Comparison of ENCODE assay signal across 40 cellular contexts in the genomic region with DNA sequence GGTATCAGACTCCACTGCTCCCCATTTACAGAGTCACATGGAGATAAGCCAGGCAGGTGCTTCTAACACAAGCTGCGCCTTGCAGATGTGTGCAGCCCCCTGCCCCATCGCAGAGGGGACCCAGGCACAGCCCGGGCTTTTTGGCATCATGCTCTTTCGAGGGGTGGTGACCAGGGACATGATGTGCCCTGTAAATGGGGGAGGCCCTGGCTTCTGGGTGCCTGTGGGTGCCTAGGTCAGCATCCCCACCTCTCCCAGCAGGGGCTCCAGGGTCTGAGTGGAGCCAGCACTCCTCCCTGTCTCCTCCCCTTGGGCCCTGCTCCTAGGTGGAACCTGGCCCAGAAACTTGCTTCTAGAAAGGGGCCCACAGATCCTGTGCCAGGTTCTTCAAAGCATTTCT. TPM values are rescaled to one million over a fixed set of nuclear protein-coding genes. Genes with fewer than 3 reads are reported as not detected.
"Had no signal": no experiment of that assay in that cellular context is flagged by ENCODE, and none has a peak within 500 bp of the region (broad histone marks: within the 10 kb centered on the region; RNA-seq: fewer than 3 reads in every experiment).

No MANE protein-coding gene starts in this region.

- H3K27me3 ChIP-seq: brain microvascular endothelial cell had no signal

- H3K4me1 Mint-ChIP-seq: activated CD8-positive, alpha-beta memory T cell treated with anti-CD3 and anti-CD28 coated beads, Interleukin-2, amount 10 ng/mL, durations not matched to agents 7 days and 5 days had no signal

- H3K36me3 ChIP-seq: brain microvascular endothelial cell had no signal

- H3K4me3 Mint-ChIP-seq: activated B cell treated with CpG ODN at 0.5 μM for 24 hours; activated CD4-positive, alpha-beta memory T cell treated with anti-CD3 and anti-CD28 coated beads, Interleukin-2, amount 10 ng/mL, durations not matched to agents 7 days and 5 days; activated CD8-positive, alpha-beta memory T cell treated with anti-CD3 and anti-CD28 coated beads, Interleukin-2, amount 10 ng/mL, durations not matched to agents 7 days and 5 days; activated T-cell treated with anti-CD3 and anti-CD28 coated beads, Interleukin-2, amount 50 U/mL, for 24 hours had no signal

- H3K27ac Mint-ChIP-seq: activated B cell treated with CpG ODN at 0.5 μM for 24 hours; activated CD4-positive, alpha-beta memory T cell treated with anti-CD3 and anti-CD28 coated beads, Interleukin-2, amount 10 ng/mL, durations not matched to agents 7 days and 5 days; activated CD8-positive, alpha-beta memory T cell treated with anti-CD3 and anti-CD28 coated beads, Interleukin-2, amount 10 ng/mL, durations not matched to agents 7 days and 5 days; activated naive CD4-positive, alpha-beta T cell treated with anti-CD3 and anti-CD28 coated beads, Interleukin-2, amount 50 U/mL, for 72 hours; activated T-cell treated with anti-CD3 and anti-CD28 coated beads, Interleukin-2, amount 50 U/mL, for 24 hours; activated T-helper 2 cell treated with anti-CD3 and anti-CD28 coated beads, Interferon-gamma antibody, Interleukin-2, Interleukin-4, amounts not matched to agents 10 μg/mL and 5 μg/mL and 100 μg/mL, durations not matched to agents 14 hours and 24 hours and 36 hours had no signal

- ATAC-seq: activated CD8-positive, alpha-beta memory T cell treated with anti-CD3 and anti-CD28 coated beads, Interleukin-2, amount 10 ng/mL, durations not matched to agents 7 days and 5 days; activated naive CD4-positive, alpha-beta T cell treated with anti-CD3 and anti-CD28 coated beads, Interleukin-2, amount 50 U/mL, for 72 hours; Right ventricle myocardium inferior had no signal

- DNase-seq: activated B cell treated with CpG ODN at 0.5 μM for 24 hours; activated CD4-positive, alpha-beta memory T cell treated with anti-CD3 and anti-CD28 coated beads, Interleukin-2, amount 10 ng/mL, durations not matched to agents 7 days and 5 days; activated CD4-positive, alpha-beta T cell treated with anti-CD3 and anti-CD28 coated beads for 1 hour; activated CD4-positive, alpha-beta T cell treated with anti-CD3 and anti-CD28 coated beads for 48 hours; activated CD8-positive, alpha-beta memory T cell treated with anti-CD3 and anti-CD28 coated beads for 24 hours; activated CD8-positive, alpha-beta memory T cell treated with anti-CD3 and anti-CD28 coated beads, Interleukin-2, amount 10 ng/mL, durations not matched to agents 7 days and 5 days; activated gamma-delta T cell; activated naive CD4-positive, alpha-beta T cell treated with Interleukin-2 at 50 U/mL for 16 hours; activated T-cell treated with anti-CD3 and anti-CD28 coated beads, Interleukin-2, amount 50 U/mL, for 24 hours; amniotic stem cell; aorta; brain microvascular endothelial cell; central memory CD4-positive, alpha-beta T cell; Kasumi-1; KG1; MM.1S; MV-4-11; NCI-H1092; NCI-H1436 treated with DMSO at 0.1 percent for 48 hours; NCI-H187 treated with DMSO at 0.1 percent for 48 hours; NCI-H2171 treated with DMSO at 0.1 percent for 48 hours; NCI-H2227 treated with DMSO at 0.1 percent for 48 hours; NCI-H446 treated with DMSO at 0.1 percent for 48 hours; NCI-H524; NCI-H69; NCI-H82; NK-92 treated with Interleukin-12 subunit alpha and Interleukin-12 subunit beta, amount 100 ng/mL, for 24 hours; PC-9; SIG-M5; SW 1271; T-helper 1 cell; T-helper 2 cell; T-helper 9 cell had no signal

- H3K27ac ChIP-seq: brain microvascular endothelial cell, PC-9, RWPE1, VCaP had no signal

- H3K4me3 ChIP-seq: PC-9 had no signal

- H3K9me3 Mint-ChIP-seq: activated B cell treated with CpG ODN at 0.5 μM for 24 hours; activated CD4-positive, alpha-beta memory T cell treated with anti-CD3 and anti-CD28 coated beads, Interleukin-2, amount 10 ng/mL, durations not matched to agents 7 days and 5 days; activated naive CD4-positive, alpha-beta T cell treated with anti-CD3 and anti-CD28 coated beads, Interleukin-2, amount 50 U/mL, for 72 hours; activated T-cell treated with anti-CD3 and anti-CD28 coated beads, Interleukin-2, amount 50 U/mL, for 24 hours; activated T-helper 2 cell treated with anti-CD3 and anti-CD28 coated beads, Interferon-gamma antibody, Interleukin-2, Interleukin-4, amounts not matched to agents 10 μg/mL and 5 μg/mL and 100 μg/mL, durations not matched to agents 14 hours and 24 hours and 36 hours had no signal

- H3K27me3 Mint-ChIP-seq: activated B cell treated with CpG ODN at 0.5 μM for 24 hours had no signal

RNA-seq across cellular contexts. Expression of a gene that starts 15.2 kb away (rescaled TPM):
- total RNA-seq: activated B cell treated with CpG ODN at 0.5 μM for 24 hours; activated CD4-positive, alpha-beta memory T cell treated with anti-CD3 and anti-CD28 coated beads, Interleukin-2, amount 10 ng/mL, durations not matched to agents 7 days and 5 days; activated naive CD4-positive, alpha-beta T cell treated with anti-CD3 and anti-CD28 coated beads, Interleukin-2, amount 50 U/mL, for 72 hours; activated T-helper 2 cell treated with anti-CD3 and anti-CD28 coated beads, Interferon-gamma antibody, Interleukin-2, Interleukin-4, amounts not matched to agents 10 μg/mL and 5 μg/mL and 100 μg/mL, durations not matched to agents 14 hours and 24 hours and 36 hours; aorta; cerebellum; OCI-LY7; PC-9; Right ventricle myocardium inferior had no signal
- polyA plus RNA-seq: aorta had no signal
